Comparison of ENCODE assay signal across 8 cellular contexts in genomic region chr18:39453882-39454281, GRCh38.
DNase-seq lines count a peak whose midpoint lies in the region; ATAC-seq and TF ChIP-seq lines count a peak whose summit lies in the region.
"Had no signal": no experiment of that assay in that cellular context is flagged by ENCODE, and none has a peak within 500 bp of the region (broad histone marks: within the 10 kb centered on the region; RNA-seq: fewer than 3 reads in every experiment).

No MANE protein-coding gene starts in this region.

- H2AFZ ChIP-seq in IMR-90 (replicated peaks; ENCODE audit: low read length, poor library complexity) = peak overlapping the region; percentile 56
- peak overlapping the region; percentile 86 for H2AFZ ChIP-seq in smooth muscle cell (ENCODE audit: low read depth)

- peaks cover 4% of the 10 kb centered on the region; the same call in 1 of the 2 replicates for H3K4me1 ChIP-seq in IMR-90 (ENCODE audit: control insufficient read depth, insufficient read depth, low read length)
- no peaks in the 10 kb centered on the region for H3K4me1 ChIP-seq in smooth muscle cell (ENCODE audit: low read depth)
- no peaks in the 10 kb centered on the region for H3K4me1 ChIP-seq in Peyer's patch

- TF ChIP-seq CTCF in IMR-90 (conservative IDR thresholded peaks at IDR 0.05; ENCODE audit: low read depth, low read length) (no peak), smooth muscle cell (IDR thresholded peaks at IDR 0.05; ENCODE audit: borderline replicate concordance, insufficient read depth, poor library complexity, severe bottlenecking) (no peak), Peyer's patch (IDR thresholded peaks at IDR 0.05) (no peak)

- H2BK5ac ChIP-seq in IMR-90 (ENCODE audit: low read depth, low read length, poor library complexity, severe bottlenecking) = no peak overlapping the region

- no peak overlapping the region for H2AK5ac ChIP-seq in IMR-90 (ENCODE audit: low read depth, low read length)

- no peaks in the 10 kb centered on the region for H3K9me1 ChIP-seq in IMR-90 (ENCODE audit: insufficient read depth, low read length)

- H3K56ac ChIP-seq in IMR-90 (ENCODE audit: extremely low read depth, insufficient read depth, low read length) = peak overlapping the region; percentile 25; the same call in 1 of the 2 replicates

- TF ChIP-seq POLR2A in IMR-90 (IDR thresholded peaks at IDR 0.05; ENCODE audit: low read depth, low read length) (no peak), Peyer's patch (IDR thresholded peaks at IDR 0.05) (no peak)

- BruUV-seq in IMR-90 (replicated peaks; lab: Mats Ljungman, UMichigan) = no TSS peak

- CTCF ChIA-PET in IMR-90 (lab: Yijun Ruan, JAX) = no interaction called here

- H3K14ac ChIP-seq in IMR-90 (replicated peaks; ENCODE audit: low read depth, low read length) = peak overlapping the region; percentile 61; the same call in 1 of the 2 replicates

- no peak overlapping the region; the same call in 1 of the 2 replicates for H2BK20ac ChIP-seq in IMR-90 (ENCODE audit: low read depth, low read length)

- H2AK9ac ChIP-seq in IMR-90 (replicated peaks; ENCODE audit: low read depth, low read length, poor library complexity) = no peak overlapping the region

- H3K4ac ChIP-seq in IMR-90 (ENCODE audit: low read depth, low read length) = peak overlapping the region; percentile 14; the same call in 1 of the 2 replicates

- H3K23ac ChIP-seq in IMR-90 (ENCODE audit: low read depth, low read length) = peak overlapping the region; percentile 13; the same call in 1 of the 2 replicates

- H2BK15ac ChIP-seq in IMR-90 (ENCODE audit: low read depth, low read length) = no peak overlapping the region

- no peaks in the 10 kb centered on the region for H3F3A ChIP-seq in smooth muscle cell (ENCODE audit: low read depth)

- peak overlapping the region; percentile 67 for H3K9ac ChIP-seq in IMR-90 (ENCODE audit: low read depth, low read length)
- no peak overlapping the region for H3K9ac ChIP-seq in smooth muscle cell (ENCODE audit: low read depth)

- ATAC-seq in IMR-90 (ENCODE audit: low read depth) = peak; percentile 94
- ATAC-seq in GM18502 (IDR thresholded peaks at IDR 0.05; ENCODE audit: poor library complexity, unreplicated experiment) = no peak

- dilution Hi-C loops in IMR-90 (cut with HindIII; ENCODE audit: low sequenced_read_pairs, unreplicated experiment) = no loop called here

- no peaks in the 10 kb centered on the region for H3K79me2 ChIP-seq in smooth muscle cell (ENCODE audit: low read depth)

- peak overlapping the region; percentile 97 for H4K5ac ChIP-seq in IMR-90 (ENCODE audit: low read depth, low read length)

- peak overlapping the region; percentile 97 for H3K18ac ChIP-seq in IMR-90 (ENCODE audit: low read depth, low read length)

- peak overlapping the region in 1 of 2 experiments; percentile 84; a peak in 3 of 4 replicates for H4K8ac ChIP-seq in IMR-90 (ENCODE audit: low read depth in 2 of 2, low read length in 2 of 2)

- H3K36me3 ChIP-seq in IMR-90 (ENCODE audit: control insufficient read depth, insufficient read depth, low read length) (no peaks in the 10 kb centered on the region), smooth muscle cell (ENCODE audit: low read depth) (no peaks in the 10 kb centered on the region), Peyer's patch (no peaks in the 10 kb centered on the region)

- intact Hi-C loops in IMR-90 (cut with micrococcal nuclease) = no loop called here

- H3K4me2 ChIP-seq in IMR-90 (ENCODE audit: low read depth, low read length) (peak overlapping the region; percentile 100), smooth muscle cell (peak overlapping the region; percentile 46)

- H3K27ac ChIP-seq in IMR-90 (ENCODE audit: insufficient read depth, low read length) = peak overlapping the region; percentile 51; the same call in 1 of the 2 replicates
- H3K27ac ChIP-seq in smooth muscle cell (ENCODE audit: low read depth) = no peak overlapping the region
- no peak overlapping the region for H3K27ac ChIP-seq in Peyer's patch

- POLR2A ChIA-PET in IMR-90 (lab: Charles Lee; ENCODE audit: unreplicated experiment) = no interaction called here

- DNase-seq in IMR-90 = peak; percentile 65
- DNase-seq in astrocyte of the hippocampus (ENCODE audit: low read depth, low spot score) = peak; percentile 66
- peak; percentile 51 for DNase-seq in inferior parietal cortex (ENCODE audit: extremely low spot score)
- no peak for DNase-seq in smooth muscle cell (lab: John Stamatoyannopoulos, UW; ENCODE audit: unreplicated experiment)
- DNase-seq in Peyer's patch = no peak
- DNase-seq in activated T-cell treated with anti-CD3 and anti-CD28 coated beads for 4 hours = no peak
- DNase-seq: NCI-H2081 treated with DMSO at 0.1 percent for 48 hours had no signal

- H2BK120ac ChIP-seq in IMR-90 (ENCODE audit: low read depth, low read length) = peak overlapping the region; percentile 70

- H4K20me1 ChIP-seq in IMR-90 (ENCODE audit: insufficient read depth, low read length) (no peaks in the 10 kb centered on the region), smooth muscle cell (ENCODE audit: low read depth) (no peaks in the 10 kb centered on the region)

- peak overlapping the region; percentile 42 for H3K4me3 ChIP-seq in IMR-90 (ENCODE audit: insufficient read depth, low read depth, low read length)
- peak overlapping the region; percentile 38 for H3K4me3 ChIP-seq in smooth muscle cell
- peak overlapping the region in 2 of 4 donors; percentile 20 to 23 for H3K4me3 ChIP-seq in Peyer's patch

- TF ChIP-seq RAD21 in IMR-90 (IDR thresholded peaks at IDR 0.05; ENCODE audit: low read length) = no peak

- H4K91ac ChIP-seq in IMR-90 (ENCODE audit: insufficient read depth, low read depth, low read length) = no peak overlapping the region

- H3K79me1 ChIP-seq in IMR-90 (ENCODE audit: low read depth in 1 of 2, low read length in 2 of 2) = no peaks in the 10 kb centered on the region

- no CpG with 5 or more reads among the region's 2 CpGs for WGBS in IMR-90 (ENCODE audit: extremely low coverage in 2 of 2, insufficient read length in 1 of 2), 2 experiments
- WGBS in smooth muscle cell (ENCODE audit: low lambda C conversion rate) = 44% methylated on average over 2 of the region's 2 CpGs

- H3K27me3 ChIP-seq in IMR-90 (ENCODE audit: control insufficient read depth, insufficient read depth, low read length) = no peaks in the 10 kb centered on the region
- no peaks in the 10 kb centered on the region for H3K27me3 ChIP-seq in smooth muscle cell (ENCODE audit: low read depth)
- H3K27me3 ChIP-seq in Peyer's patch = no peaks in the 10 kb centered on the region

- in situ Hi-C loops in IMR-90 (cut with MboI; ENCODE audit: low sequenced_read_pairs) = no loop called here

- H3K9me3 ChIP-seq in IMR-90 (ENCODE audit: control insufficient read depth, insufficient read depth, low read length) (no peaks in the 10 kb centered on the region), smooth muscle cell (replicated peaks; ENCODE audit: low read depth) (no peaks in the 10 kb centered on the region), Peyer's patch (no peaks in the 10 kb centered on the region)

TF ChIP-seq in IMR-90, 13 proteins besides CTCF, POLR2A, EP300 and RAD21:
- no peak for TF ChIP-seq BHLHE40 (IDR thresholded peaks at IDR 0.05; ENCODE audit: low read depth, low read length)
- TF ChIP-seq CEBPB (IDR thresholded peaks at IDR 0.05; ENCODE audit: low read depth, low read length) = no peak
- TF ChIP-seq CHD1 (IDR thresholded peaks at IDR 0.05; ENCODE audit: low read depth, low read length) = no peak
- TF ChIP-seq RCOR1 (IDR thresholded peaks at IDR 0.05; ENCODE audit: insufficient replicate concordance, low read length) = no peak
TF ChIP-seq in IMR-90: peak in this region for 0.

Comparison
In these comparisons a context has a peak if more than half of its experiments do, and no peak if none do; other contexts are left out.
1. DNase-seq: peak in IMR-90 (single experiment), astrocyte of the hippocampus (single experiment) and inferior parietal cortex (single experiment); none in smooth muscle cell (single experiment), Peyer's patch (0 of 3) and activated T-cell treated with anti-CD3 and anti-CD28 coated beads for 4 hours (single experiment).